ENCODE assay signal across 1 cellular context in genomic region chr3:4739289-4740236, GRCh38.
TF ChIP-seq lines count a peak whose summit lies in the region.

No MANE protein-coding gene starts in this region.

TF ChIP-seq in K562, 482 proteins besides CTCF, POLR2A, EP300 and RAD21 (continued from another document and continues in another):
- TF ChIP-seq MBD1 (CRISPR knock-in tag; IDR thresholded peaks at IDR 0.05) (no peak), IFI16 (CRISPR knock-in tag; IDR thresholded peaks at IDR 0.05) (no peak), ZBTB1 (CRISPR knock-in tag; IDR thresholded peaks at IDR 0.05; ENCODE audit: borderline replicate concordance, low read depth) (no peak), POU5F1 (IDR thresholded peaks at IDR 0.05; ENCODE audit: borderline replicate concordance, low read depth, low read length, partially characterized antibody) (no peak), ZNF444 (CRISPR knock-in tag; IDR thresholded peaks at IDR 0.05) (no peak), ZNF75A (CRISPR knock-in tag; IDR thresholded peaks at IDR 0.05) (no peak), ZNF263 (CRISPR knock-in tag; IDR thresholded peaks at IDR 0.05; ENCODE audit: borderline replicate concordance) (no peak), NFRKB (IDR thresholded peaks at IDR 0.05; ENCODE audit: low read depth) (peak; percentile 90), MLLT1 (IDR thresholded peaks at IDR 0.05) (peak in 1 of 2 experiments; percentile 95; a peak in 2 of 4 replicates), PKNOX1 (IDR thresholded peaks at IDR 0.05) (no peak; the same call in 1 of the 2 replicates), ZNF324 (CRISPR knock-in tag; IDR thresholded peaks at IDR 0.05) (no peak), NONO (IDR thresholded peaks at IDR 0.05; ENCODE audit: low read depth in 2 of 2, low read length in 1 of 2) (no peak), ZNF197 (CRISPR knock-in tag; IDR thresholded peaks at IDR 0.05; ENCODE audit: low read depth) (peak; percentile 55; the same call in 1 of the 2 replicates), SETDB1 (IDR thresholded peaks at IDR 0.05; ENCODE audit: low read length) (no peak), ZNF518B (CRISPR knock-in tag; IDR thresholded peaks at IDR 0.05) (no peak), CHD7 (IDR thresholded peaks at IDR 0.05; ENCODE audit: low read depth, low read length) (no peak), ZFPM2 (CRISPR knock-in tag; IDR thresholded peaks at IDR 0.05) (peak; percentile 44; the same call in 1 of the 2 replicates), GABPB2 (CRISPR knock-in tag; conservative IDR thresholded peaks at IDR 0.05) (no peak), ZNF24 (IDR thresholded peaks at IDR 0.05) (0 out of 2 replicates have a peak, but pooled peaks have one; percentile 21), ZNF311 (CRISPR knock-in tag; IDR thresholded peaks at IDR 0.05) (no peak), ASH1L (IDR thresholded peaks at IDR 0.05; ENCODE audit: borderline replicate concordance, low read depth, partially characterized antibody) (peak; percentile 58), ZNF644 (tag; IDR thresholded peaks at IDR 0.05; ENCODE audit: low read depth) (no peak), TAF1 (IDR thresholded peaks at IDR 0.05; ENCODE audit: control insufficient read depth, extremely low read depth, insufficient read depth, low read length, severe bottlenecking) (no peak), ZNF280A (IDR thresholded peaks at IDR 0.05; ENCODE audit: low read depth, partially characterized antibody) (no peak), PRPF4 (IDR thresholded peaks at IDR 0.05; ENCODE audit: insufficient read depth, low read depth, low read length, poor library complexity, severe bottlenecking) (no peak), SMARCA5 (IDR thresholded peaks at IDR 0.05) (no peak), ARNT (IDR thresholded peaks at IDR 0.05) (no peak), ATF6 (CRISPR knock-in tag; IDR thresholded peaks at IDR 0.05) (0 out of 2 replicates have a peak, but pooled peaks have one; percentile 61), JUND (IDR thresholded peaks at IDR 0.05; ENCODE audit: borderline replicate concordance, low read depth, low read length) (peak; percentile 56; the same call in 1 of the 2 replicates), JUND (tag; IDR thresholded peaks at IDR 0.05; ENCODE audit: borderline replicate concordance, low read depth, low read length) (peak; percentile 64; the same call in 1 of the 3 replicates), THRA (IDR thresholded peaks at IDR 0.05) (no peak)
